In the genomic region with DNA sequence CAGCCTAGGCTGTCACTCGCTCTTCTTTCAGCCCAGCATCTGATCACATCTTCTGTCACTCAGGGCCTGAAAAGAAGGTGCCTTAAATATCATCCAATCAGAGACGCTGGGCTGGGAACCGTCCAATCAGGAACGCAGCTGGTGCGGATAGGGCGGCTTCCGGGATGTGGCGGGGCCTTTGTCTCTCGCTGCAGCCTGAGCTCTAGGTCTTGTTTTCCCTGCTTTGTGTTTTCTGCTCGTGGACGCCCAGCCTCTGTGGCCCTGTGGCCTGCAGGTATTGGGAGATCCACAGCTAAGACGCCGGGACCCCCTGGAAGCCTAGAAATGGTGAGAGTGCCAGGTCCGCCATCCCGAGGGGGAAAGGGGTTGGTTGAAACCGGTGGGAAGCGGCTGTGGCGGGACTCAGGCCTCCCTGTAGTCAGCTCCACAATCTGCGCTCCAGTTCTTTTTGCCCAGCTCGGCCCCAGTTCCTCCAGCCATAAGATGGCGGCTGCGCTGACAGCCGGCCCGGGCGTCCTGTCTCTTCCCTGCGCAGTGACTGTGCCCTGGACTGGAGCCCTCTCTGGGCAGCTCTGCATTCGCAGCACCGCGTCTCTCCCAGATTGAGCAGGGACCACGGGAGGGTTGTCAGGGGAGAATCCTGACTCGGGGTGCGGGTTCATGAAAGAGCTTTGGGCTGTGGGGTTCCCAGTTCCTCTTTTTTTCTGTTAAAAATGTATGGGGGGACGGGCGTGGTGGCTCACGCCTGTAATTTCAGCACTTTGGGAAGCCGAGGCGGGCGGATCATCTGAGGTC, we compare ENCODE assay signal across 8 cellular contexts. TPM values are rescaled to one million over a fixed set of nuclear protein-coding genes. Genes with fewer than 3 reads are reported as not detected.
A peak's percentile ranks its signal among the peaks of the same experiment; 100 is the strongest.
DNase-seq lines count a peak whose midpoint lies in the region; ATAC-seq and TF ChIP-seq lines count a peak whose summit lies in the region.

A gene (plus strand): TSS at position 175 of the 795 bp plus-strand sequence. CDS start 150 bp downstream, at position 325.

- ATAC-seq in DND-41 (ENCODE audit: insufficient read depth, low read depth) (peak; percentile 97), GM21737 (IDR thresholded peaks at IDR 0.05; ENCODE audit: unreplicated experiment) (peak; percentile 95)

- DNase-seq in DND-41 (peak; percentile 96), LNCaP clone FGC (ENCODE audit: low read depth) (peak; percentile 91), SKM-1 (lab: John Stamatoyannopoulos, UW; ENCODE audit: unreplicated experiment) (peak; percentile 2), head of caudate nucleus (peak; percentile 88 to 97 (median 94)), osteocyte (ENCODE audit: extremely low spot score, unreplicated experiment) (peak; percentile 95)
- peak; percentile 88 for DNase-seq in activated naive CD8-positive, alpha-beta T cell treated with anti-CD3 and anti-CD28 coated beads for 36 hours

- peaks cover 9% of the 10 kb centered on the region for H3K4me1 Mint-ChIP-seq in activated naive CD8-positive, alpha-beta T cell treated with anti-CD3 and anti-CD28 coated beads for 36 hours
- peaks cover 18% of the 10 kb centered on the region for H3K4me1 Mint-ChIP-seq in osteocyte (ENCODE audit: unreplicated experiment)

- H3K27ac ChIP-seq in DND-41 (ENCODE audit: low read length) (peak within 1 kb of the TSS; percentile 99), thymus (ENCODE audit: low read depth) (peak within 1 kb of the TSS; percentile 92)

- TF ChIP-seq CTCF in DND-41 (IDR thresholded peaks at IDR 0.05; ENCODE audit: borderline replicate concordance, extremely low read depth, low read length, poor library complexity, severe bottlenecking) = peak; percentile 16
- no peak for TF ChIP-seq CTCF in LNCaP clone FGC (IDR thresholded peaks at IDR 0.05; ENCODE audit: control insufficient read depth, extremely low read depth, insufficient read depth)
- TF ChIP-seq CTCF in osteocyte (IDR thresholded peaks at IDR 0.05) = no peak

- H3K27me3 Mint-ChIP-seq in activated naive CD8-positive, alpha-beta T cell treated with anti-CD3 and anti-CD28 coated beads for 36 hours = no peaks in the 10 kb centered on the region
- no peaks in the 10 kb centered on the region for H3K27me3 Mint-ChIP-seq in osteocyte (ENCODE audit: unreplicated experiment)

- peaks cover 30% of the 10 kb centered on the region for H3K36me3 Mint-ChIP-seq in activated naive CD8-positive, alpha-beta T cell treated with anti-CD3 and anti-CD28 coated beads for 36 hours
- peaks cover 4% of the 10 kb centered on the region for H3K36me3 Mint-ChIP-seq in osteocyte (ENCODE audit: unreplicated experiment)

- peak within 1 kb of the TSS; percentile 75 to 78 for H3K4me3 ChIP-seq in DND-41 (ENCODE audit: low read depth in 1 of 2, low read length in 2 of 2)
- peak within 1 kb of the TSS; percentile 80 for H3K4me3 ChIP-seq in LNCaP clone FGC (ENCODE audit: low read depth, low read length)
- H3K4me3 ChIP-seq in thymus (ENCODE audit: low read length) = peak within 1 kb of the TSS; percentile 51

- H3K79me2 ChIP-seq in DND-41 (ENCODE audit: insufficient read depth, low read length) = peaks cover 52% of the 10 kb centered on the region

- peak within 1 kb of the TSS; percentile 97 for H3K27ac Mint-ChIP-seq in activated naive CD8-positive, alpha-beta T cell treated with anti-CD3 and anti-CD28 coated beads for 36 hours
- H3K27ac Mint-ChIP-seq in osteocyte (ENCODE audit: unreplicated experiment) = peak within 1 kb of the TSS; percentile 100

- H3K4me2 ChIP-seq in DND-41 (ENCODE audit: insufficient read depth, low read length) = peak within 1 kb of the TSS; percentile 72

- peak within 1 kb of the TSS; percentile 90 for H3K9ac ChIP-seq in DND-41 (ENCODE audit: low read depth, low read length)

- H3K27me3 ChIP-seq in DND-41 (ENCODE audit: insufficient read depth, low read length, poor library complexity) = no peaks in the 10 kb centered on the region
- H3K27me3 ChIP-seq in thymus (ENCODE audit: control insufficient read depth, insufficient read depth) = no peaks in the 10 kb centered on the region

- H3K36me3 ChIP-seq in DND-41 (ENCODE audit: insufficient read depth, low read length) (peaks cover 11% of the 10 kb centered on the region; the same call in 1 of the 2 replicates), thymus (ENCODE audit: control insufficient read depth, insufficient read depth) (peaks cover under 1% of the 10 kb centered on the region)

- H4K20me1 ChIP-seq in DND-41 (ENCODE audit: insufficient read depth, low read length) = no peaks in the 10 kb centered on the region

- H3K9me3 Mint-ChIP-seq in activated naive CD8-positive, alpha-beta T cell treated with anti-CD3 and anti-CD28 coated beads for 36 hours = peaks cover 2% of the 10 kb centered on the region
- peaks cover 5% of the 10 kb centered on the region for H3K9me3 Mint-ChIP-seq in osteocyte (ENCODE audit: unreplicated experiment)

- H2AFZ ChIP-seq in DND-41 (ENCODE audit: low read depth, low read length) = peak within 1 kb of the TSS; percentile 92

- intact Hi-C loops in head of caudate nucleus (cut with DNase I) = no loop called here

- under 1% methylated on average over 38 of the region's 38 CpGs for WGBS in thymus

- H3K9me3 ChIP-seq in DND-41 (ENCODE audit: insufficient read depth, low read length, severe bottlenecking) (no peaks in the 10 kb centered on the region), thymus (ENCODE audit: control insufficient read depth) (no peaks in the 10 kb centered on the region)

- H3K4me1 ChIP-seq in DND-41 (ENCODE audit: insufficient read depth, low read length) (peaks cover 29% of the 10 kb centered on the region), thymus (ENCODE audit: control insufficient read depth, insufficient read depth, low read length) (no peaks in the 10 kb centered on the region)

- peak within 1 kb of the TSS; percentile 97 for H3K4me3 Mint-ChIP-seq in activated naive CD8-positive, alpha-beta T cell treated with anti-CD3 and anti-CD28 coated beads for 36 hours
- peak within 1 kb of the TSS; percentile 98 for H3K4me3 Mint-ChIP-seq in osteocyte (ENCODE audit: unreplicated experiment)

RNA-seq across cellular contexts. Expression of the gene that starts here (rescaled TPM):
- total RNA-seq in activated naive CD8-positive, alpha-beta T cell treated with anti-CD3 and anti-CD28 coated beads for 36 hours = 10 to 100 TPM; 19.7 to 20.6 TPM
- total RNA-seq in osteocyte = 4.8 and 6.2 TPM in 2 replicates
- 19.3 TPM for polyA plus RNA-seq in thymus

Comparison
In these comparisons a context has a peak if more than half of its experiments do, and no peak if none do; other contexts are left out.
1. Peak in every context shown above with its lines: DNase-seq, ATAC-seq, H3K4me3 ChIP-seq and H3K27ac ChIP-seq.
2. DNase-seq: peak in every context shown above with its lines; median percentile 96 in DND-41; 95 in osteocyte; 94 in head of caudate nucleus; 91 in LNCaP clone FGC; 88 in activated naive CD8-positive, alpha-beta T cell treated with anti-CD3 and anti-CD28 coated beads for 36 hours; 2 in SKM-1.